In the genomic region with DNA sequence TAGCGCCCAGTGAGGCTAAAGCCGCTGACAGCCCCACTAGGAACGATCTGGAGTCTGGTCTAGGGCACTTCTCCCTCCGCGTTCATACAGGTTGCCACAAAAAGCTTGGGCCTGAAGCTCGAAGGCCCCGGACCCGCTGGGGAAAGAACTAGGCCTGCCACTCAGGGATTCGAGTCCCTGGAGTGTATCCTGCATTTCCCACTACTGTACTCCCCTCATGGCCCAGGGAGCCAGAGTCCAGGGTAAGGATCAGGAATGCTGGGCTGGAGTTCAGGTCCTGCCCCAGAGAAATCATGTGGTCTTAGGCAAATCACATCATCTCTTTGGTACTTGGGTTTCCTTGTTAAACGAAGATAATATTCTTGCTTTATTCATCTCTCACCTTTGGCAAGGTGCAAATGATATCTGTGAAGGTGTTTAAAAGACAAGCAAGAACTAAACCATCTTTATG, we compare ENCODE assay signal across 8 cellular contexts. TPM values are rescaled to one million over a fixed set of nuclear protein-coding genes. Genes with fewer than 3 reads are reported as not detected.
DNase-seq lines count a peak whose midpoint lies in the region; ATAC-seq and TF ChIP-seq lines count a peak whose summit lies in the region.

No MANE protein-coding gene starts in this region.

- H3K9me3 ChIP-seq in right atrium auricular region (no peaks in the 10 kb centered on the region), thymus (ENCODE audit: control insufficient read depth) (no peaks in the 10 kb centered on the region)

- no peaks in the 10 kb centered on the region for H3K9me3 Mint-ChIP-seq in activated naive CD8-positive, alpha-beta T cell treated with anti-CD3 and anti-CD28 coated beads, Interleukin-2, amount 50 U/mL, for 24 hours

- peaks cover 0 to 38% of the 10 kb centered on the region in 2 donors for H3K4me1 ChIP-seq in right atrium auricular region
- H3K4me1 ChIP-seq in thymus (ENCODE audit: control insufficient read depth, insufficient read depth, low read length), result peaks cover 16% of the 10 kb centered on the region

- DNase-seq in right atrium auricular region (ENCODE audit: low spot score) (no peak), Right ventricle myocardium superior (no peak), left colon (no peak), NCI-H748 treated with DMSO at 0.1 percent for 48 hours (lab: John Stamatoyannopoulos, UW) (no peak), occipital lobe (lab: John Stamatoyannopoulos, UW) (no peak), posterior cingulate gyrus (no peak)
- no peak for DNase-seq in activated naive CD8-positive, alpha-beta T cell treated with anti-CD3 and anti-CD28 coated beads, Interleukin-2, amount 50 U/mL, for 24 hours

- intact Hi-C loops in Right ventricle myocardium superior (cut with DNase I), result loop anchor here (2.0 to 5.0 kb wide), 4 partner anchors 96 to 401 kb away; no protein-coding TSS in a partner anchor
- intact Hi-C loops in left colon (cut with DNase I, micrococcal nuclease), result loop anchor here in 1 of 2 donors (10.0 kb wide), 3 partner anchors 63 to 203 kb away; no protein-coding TSS in a partner anchor
- intact Hi-C loops in posterior cingulate gyrus (cut with DNase I), result loop anchor here (2.0 kb wide), 1 partner anchor 281 kb away; no protein-coding TSS in a partner anchor

- WGBS in thymus, result 3% methylated on average over 10 of the region's 10 CpGs

- ATAC-seq in Right ventricle myocardium superior (ENCODE audit: poor library complexity) (no peak), left colon (peak; percentile 14)
- ATAC-seq in activated naive CD8-positive, alpha-beta T cell treated with anti-CD3 and anti-CD28 coated beads, Interleukin-2, amount 50 U/mL, for 24 hours, result no peak

- peak overlapping the region; percentile 93 for H3K4me3 Mint-ChIP-seq in activated naive CD8-positive, alpha-beta T cell treated with anti-CD3 and anti-CD28 coated beads, Interleukin-2, amount 50 U/mL, for 24 hours

- H3K36me3 ChIP-seq in right atrium auricular region, result peaks cover 26% of the 10 kb centered on the region
- peaks cover 46% of the 10 kb centered on the region for H3K36me3 ChIP-seq in thymus (ENCODE audit: control insufficient read depth, insufficient read depth)

- H3K27me3 ChIP-seq in right atrium auricular region (no peaks in the 10 kb centered on the region), thymus (ENCODE audit: control insufficient read depth, insufficient read depth) (no peaks in the 10 kb centered on the region)

- peak in 1 of 2 donors; percentile 24 for TF ChIP-seq CTCF in right atrium auricular region (IDR thresholded peaks at IDR 0.05)

- H3K4me3 ChIP-seq in right atrium auricular region (peak overlapping the region; percentile 79 to 92), thymus (ENCODE audit: low read length) (peak overlapping the region; percentile 80)

- peak overlapping the region; percentile 99 to 100 for H3K27ac ChIP-seq in right atrium auricular region
- H3K27ac ChIP-seq in thymus (ENCODE audit: low read depth), result peak overlapping the region; percentile 96

- H3K27ac Mint-ChIP-seq in activated naive CD8-positive, alpha-beta T cell treated with anti-CD3 and anti-CD28 coated beads, Interleukin-2, amount 50 U/mL, for 24 hours, result peak overlapping the region; percentile 56

- peaks cover 29% of the 10 kb centered on the region for H3K4me1 Mint-ChIP-seq in activated naive CD8-positive, alpha-beta T cell treated with anti-CD3 and anti-CD28 coated beads, Interleukin-2, amount 50 U/mL, for 24 hours

- peaks cover 23% of the 10 kb centered on the region for H3K36me3 Mint-ChIP-seq in activated naive CD8-positive, alpha-beta T cell treated with anti-CD3 and anti-CD28 coated beads, Interleukin-2, amount 50 U/mL, for 24 hours (ENCODE audit: low read depth)

- H3K27me3 Mint-ChIP-seq in activated naive CD8-positive, alpha-beta T cell treated with anti-CD3 and anti-CD28 coated beads, Interleukin-2, amount 50 U/mL, for 24 hours, result peaks cover 2% of the 10 kb centered on the region

RNA-seq across cellular contexts. Expression of a gene that starts 1.4 kb away (rescaled TPM):
- 10 to 100 TPM; 43.2 to 47.3 TPM for total RNA-seq in right atrium auricular region
- total RNA-seq in Right ventricle myocardium superior, result 45.0 TPM
- total RNA-seq in left colon, result 100 to 1,000 TPM; 199 to 250 TPM
- polyA plus RNA-seq in thymus, result 412 TPM
- total RNA-seq in occipital lobe, result 2.5 TPM

Comparison
In these comparisons a context has a peak if more than half of its experiments do, and no peak if none do; other contexts are left out.
1. RNA of a gene that starts 1.4 kb away (total RNA-seq): 199 to 250 TPM in left colon, 43.2 to 47.3 TPM in right atrium auricular region and 45.0 TPM in Right ventricle myocardium superior (single experiment); 2.5 TPM in occipital lobe (single experiment); every median in the first group is over 10 times any median in the second.